7 cellular contexts compared by ENCODE assay signal in genomic region chr6:7313505-7314165, GRCh38. TPM values are rescaled to one million over a fixed set of nuclear protein-coding genes. Genes with fewer than 3 reads are reported as not detected.
A peak's percentile ranks its signal among the peaks of the same experiment; 100 is the strongest.
DNase-seq lines count a peak whose midpoint lies in the region; ATAC-seq, FAIRE-seq and TF ChIP-seq lines count a peak whose summit lies in the region.

No MANE protein-coding gene starts in this region.

- peaks cover 29% of the 10 kb centered on the region for H3K4me1 Mint-ChIP-seq in activated T-helper 1 cell treated with anti-CD3 and anti-CD28 coated beads, Interleukin-12 subunit alpha, Interleukin-12 subunit beta, Interleukin-2, Interleukin-4 antibody, amounts not matched to agents 30 ng/mL and 10 ng/mL and 1 ng/mL, durations not matched to agents 14 hours and 24 hours and 36 hours (ENCODE audit: low read depth)

- peak overlapping the region; percentile 90 to 99 (median 97) for H3K4me3 ChIP-seq in keratinocyte (ENCODE audit: control insufficient read depth in 2 of 3, extremely low read depth in 1 of 3, insufficient read depth in 2 of 3, low read depth in 1 of 3, low read length in 3 of 3)

- H3K9me1 ChIP-seq in keratinocyte (ENCODE audit: control insufficient read depth, extremely low read depth, insufficient read depth, low read length) = no peaks in the 10 kb centered on the region

- no peaks in the 10 kb centered on the region for H3K9me3 ChIP-seq in keratinocyte (ENCODE audit: control insufficient read depth, low read depth, low read length)

- peak overlapping the region; percentile 98 for H3K4me3 Mint-ChIP-seq in activated T-helper 1 cell treated with anti-CD3 and anti-CD28 coated beads, Interleukin-12 subunit alpha, Interleukin-12 subunit beta, Interleukin-2, Interleukin-4 antibody, amounts not matched to agents 30 ng/mL and 10 ng/mL and 1 ng/mL, durations not matched to agents 14 hours and 24 hours and 36 hours

- peak overlapping the region; percentile 92 for H3K27ac ChIP-seq in keratinocyte (ENCODE audit: control insufficient read depth, insufficient read depth, low read length)
- H3K27ac ChIP-seq in substantia nigra (ENCODE audit: low read depth, low read length, poor library complexity, severe bottlenecking) = peak overlapping the region; percentile 82

- peak; percentile 1 for ATAC-seq in HG03342 (IDR thresholded peaks at IDR 0.05; ENCODE audit: unreplicated experiment)
- no peak for ATAC-seq in HG03439 (IDR thresholded peaks at IDR 0.05; ENCODE audit: unreplicated experiment)

- dilution Hi-C loops in keratinocyte (cut with MboI; ENCODE audit: extremely low pct_ligation_motif_present, low sequenced_read_pairs) = no loop called here

- no peak for TF ChIP-seq CTCF in keratinocyte (optimal IDR thresholded peaks at IDR 0.05 in 1 of 3, IDR thresholded peaks at IDR 0.05 in 1 of 3, conservative IDR thresholded peaks at IDR 0.05 in 1 of 3; ENCODE audit: extremely low read depth in 1 of 3, insufficient read depth in 2 of 3, low read length in 3 of 3)

- H3K27me3 Mint-ChIP-seq in activated T-helper 1 cell treated with anti-CD3 and anti-CD28 coated beads, Interleukin-12 subunit alpha, Interleukin-12 subunit beta, Interleukin-2, Interleukin-4 antibody, amounts not matched to agents 30 ng/mL and 10 ng/mL and 1 ng/mL, durations not matched to agents 14 hours and 24 hours and 36 hours (ENCODE audit: insufficient read depth) = no peaks in the 10 kb centered on the region

- H4K20me1 ChIP-seq in keratinocyte (ENCODE audit: control insufficient read depth, extremely low read depth, insufficient read depth, low read length) = no peaks in the 10 kb centered on the region

- H3K4me2 ChIP-seq in keratinocyte (ENCODE audit: control insufficient read depth, extremely low read depth, insufficient read depth, low read depth, low read length) = peak overlapping the region; percentile 67

- peaks cover 4 to 14% of the 10 kb centered on the region in 2 experiments for H3K36me3 ChIP-seq in keratinocyte (ENCODE audit: control insufficient read depth in 2 of 2, extremely low read depth in 1 of 2, insufficient read depth in 2 of 2, low read length in 2 of 2)

- peaks cover 8% of the 10 kb centered on the region for H3K9me3 Mint-ChIP-seq in activated T-helper 1 cell treated with anti-CD3 and anti-CD28 coated beads, Interleukin-12 subunit alpha, Interleukin-12 subunit beta, Interleukin-2, Interleukin-4 antibody, amounts not matched to agents 30 ng/mL and 10 ng/mL and 1 ng/mL, durations not matched to agents 14 hours and 24 hours and 36 hours

- H3K27me3 ChIP-seq in keratinocyte (ENCODE audit: control insufficient read depth, extremely low read depth, insufficient read depth, low read length) = no peaks in the 10 kb centered on the region

- FAIRE-seq in keratinocyte (lab: Jason Lieb, UNC) = no peak

- peak overlapping the region; percentile 71 for H2AFZ ChIP-seq in keratinocyte (ENCODE audit: control insufficient read depth, low read length)

- intact Hi-C loops in activated T-helper 1 cell treated with anti-CD3 and anti-CD28 coated beads, Interleukin-12 subunit alpha, Interleukin-12 subunit beta, Interleukin-2, Interleukin-4 antibody, amounts not matched to agents 30 ng/mL and 10 ng/mL and 1 ng/mL, durations not matched to agents 14 hours and 24 hours and 36 hours (cut with micrococcal nuclease) = loop anchor here (1.0 to 5.0 kb wide), 9 partner anchors 17 to 1121 kb away; partner anchors contain the start of genes BMP6, CAGE1, EEF1E1 and RIOK1

- peak overlapping the region; percentile 98 for H3K9ac ChIP-seq in keratinocyte (ENCODE audit: control insufficient read depth, extremely low read depth, insufficient read depth, low read length)

- peaks cover 43% of the 10 kb centered on the region for H3K79me2 ChIP-seq in keratinocyte (ENCODE audit: control insufficient read depth, insufficient read depth, low read length)

- H3K36me3 Mint-ChIP-seq in activated T-helper 1 cell treated with anti-CD3 and anti-CD28 coated beads, Interleukin-12 subunit alpha, Interleukin-12 subunit beta, Interleukin-2, Interleukin-4 antibody, amounts not matched to agents 30 ng/mL and 10 ng/mL and 1 ng/mL, durations not matched to agents 14 hours and 24 hours and 36 hours (ENCODE audit: low read depth) = peaks cover 25% of the 10 kb centered on the region

- H3K27ac Mint-ChIP-seq in activated T-helper 1 cell treated with anti-CD3 and anti-CD28 coated beads, Interleukin-12 subunit alpha, Interleukin-12 subunit beta, Interleukin-2, Interleukin-4 antibody, amounts not matched to agents 30 ng/mL and 10 ng/mL and 1 ng/mL, durations not matched to agents 14 hours and 24 hours and 36 hours = peak overlapping the region; percentile 92

- H3K4me1 ChIP-seq in keratinocyte (ENCODE audit: control insufficient read depth, extremely low read depth, insufficient read depth, low read length) = peaks cover 15% of the 10 kb centered on the region

- no peak for DNase-seq in activated T-helper 1 cell treated with anti-CD3 and anti-CD28 coated beads, Interleukin-12 subunit alpha, Interleukin-12 subunit beta, Interleukin-2, Interleukin-4 antibody, amounts not matched to agents 30 ng/mL and 10 ng/mL and 1 ng/mL, durations not matched to agents 14 hours and 24 hours and 36 hours (ENCODE audit: low spot score)
- DNase-seq in keratinocyte (ENCODE audit: low read depth, low spot score) (no peak), substantia nigra (lab: John Stamatoyannopoulos, UW) (peak in 1 of 49 donors; percentile 7), dermis blood vessel endothelial cell (no peak), NCI-H2081 (lab: John Stamatoyannopoulos, UW) (no peak)

RNA-seq across cellular contexts. Expression of gene SSR1, which starts 0.6 kb away (rescaled TPM):
- 160 and 168 TPM in 2 replicates for total RNA-seq in activated T-helper 1 cell treated with anti-CD3 and anti-CD28 coated beads, Interleukin-12 subunit alpha, Interleukin-12 subunit beta, Interleukin-2, Interleukin-4 antibody, amounts not matched to agents 30 ng/mL and 10 ng/mL and 1 ng/mL, durations not matched to agents 14 hours and 24 hours and 36 hours
- polyA plus RNA-seq in keratinocyte = 88.1 to 188 TPM (median 149 TPM) in 3 replicates
- polyA plus RNA-seq in keratinocyte (2011; ENCODE audit: low read depth) = 211 TPM
- 109 and 168 TPM in 2 replicates for polyA plus RNA-seq in keratinocyte (2011; cell fraction: cytosol; rRNA removed)
- polyA plus RNA-seq in keratinocyte (2011; cell fraction: nucleus; rRNA removed) = 89.0 and 135 TPM in 2 replicates
- 54.9 and 119 TPM in 2 replicates for polyA plus RNA-seq in keratinocyte (2012; ENCODE audit: low replicate concordance)
- 45.5 to 159 TPM (median 106 TPM) in 3 replicates for polyA minus RNA-seq in keratinocyte
- polyA minus RNA-seq in keratinocyte (2011; cell fraction: cytosol; rRNA and poly(A)+ RNA removed) = 59.5 TPM
- polyA minus RNA-seq in keratinocyte (2011; cell fraction: nucleus; rRNA and poly(A)+ RNA removed) = 41.7 and 97.0 TPM in 2 replicates
- total RNA-seq in dermis blood vessel endothelial cell = 83.4 and 155 TPM in 2 replicates
